15 cellular contexts compared by ENCODE assay signal in the genomic region with DNA sequence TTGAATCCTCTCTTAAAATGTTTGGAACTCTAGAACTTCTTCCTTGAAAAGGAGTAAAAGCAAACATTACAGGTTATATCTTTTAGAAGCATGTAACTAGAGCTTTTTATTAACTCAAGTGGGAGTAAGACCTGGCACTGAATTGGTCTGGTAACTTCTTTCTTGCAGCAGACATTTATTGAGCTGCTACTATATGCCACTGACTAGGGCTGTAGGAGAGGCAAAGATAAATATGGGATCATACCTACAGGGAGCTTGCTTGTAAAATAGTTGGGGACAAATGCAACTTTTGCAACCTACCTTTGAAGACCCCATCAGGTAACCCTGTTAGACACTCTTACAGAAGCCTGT.
A peak's percentile ranks its signal among the peaks of the same experiment; 100 is the strongest.
DNase-seq lines count a peak whose midpoint lies in the region; ATAC-seq and TF ChIP-seq lines count a peak whose summit lies in the region.
"Had no signal": no experiment of that assay in that cellular context is flagged by ENCODE, and none has a peak within 500 bp of the region (broad histone marks: within the 10 kb centered on the region; RNA-seq: fewer than 3 reads in every experiment).

No MANE protein-coding gene starts in this region.

- H3K4me3 Mint-ChIP-seq in immature natural killer cell: peak overlapping the region in 4 of 5 donors; percentile 62 to 79 (median 70)
- H3K4me3 Mint-ChIP-seq: activated naive CD4-positive, alpha-beta T cell treated with anti-CD3 and anti-CD28 coated beads, Interleukin-2, amount 50 U/mL, for 24 hours; CD4-positive, CD25-positive, alpha-beta regulatory T cell had no signal

- H3K27me3 ChIP-seq in skeletal muscle satellite cell (ENCODE audit: control insufficient read depth, insufficient read depth, low read length) (no peaks in the 10 kb centered on the region), esophagus squamous epithelium (no peaks in the 10 kb centered on the region)

- H3K4me3 ChIP-seq in skeletal muscle satellite cell (ENCODE audit: low read length): peak overlapping the region; percentile 40
- peak overlapping the region in 2 of 4 donors; percentile 13 to 50 for H3K4me3 ChIP-seq in esophagus squamous epithelium
- H3K4me3 ChIP-seq: skin epidermis had no signal

- no peaks in the 10 kb centered on the region for H3K36me3 Mint-ChIP-seq in immature natural killer cell
- H3K36me3 Mint-ChIP-seq: activated naive CD4-positive, alpha-beta T cell treated with anti-CD3 and anti-CD28 coated beads, Interleukin-2, amount 50 U/mL, for 24 hours; CD4-positive, CD25-positive, alpha-beta regulatory T cell had no signal

- peak overlapping the region; percentile 73 for H3K4me2 ChIP-seq in skeletal muscle satellite cell (ENCODE audit: low read length)

- H3K36me3 ChIP-seq in skeletal muscle satellite cell (ENCODE audit: insufficient read depth, low read length) (no peaks in the 10 kb centered on the region), esophagus squamous epithelium (no peaks in the 10 kb centered on the region)

- peaks cover 4 to 7% of the 10 kb centered on the region in 2 donors for H3K4me1 Mint-ChIP-seq in immature natural killer cell
- H3K4me1 Mint-ChIP-seq: activated naive CD4-positive, alpha-beta T cell treated with anti-CD3 and anti-CD28 coated beads, Interleukin-2, amount 50 U/mL, for 24 hours had no signal

- H3K9me3 ChIP-seq in skeletal muscle satellite cell (replicated peaks; ENCODE audit: low read length) (no peaks in the 10 kb centered on the region), esophagus squamous epithelium (no peaks in the 10 kb centered on the region)

- TF ChIP-seq CTCF in esophagus squamous epithelium (IDR thresholded peaks at IDR 0.05): no peak

- H3K27ac ChIP-seq in esophagus squamous epithelium: peak overlapping the region in 2 of 4 donors; percentile 35 to 52

- peaks cover 10% of the 10 kb centered on the region for H3K4me1 ChIP-seq in skeletal muscle satellite cell (ENCODE audit: control insufficient read depth, insufficient read depth, low read length)
- H3K4me1 ChIP-seq in esophagus squamous epithelium: peaks cover 0 to 8% (median 0%) of the 10 kb centered on the region in 3 donors

- TF ChIP-seq POLR2A in esophagus squamous epithelium (IDR thresholded peaks at IDR 0.05): no peak

- no peaks in the 10 kb centered on the region for H3K9me3 Mint-ChIP-seq in immature natural killer cell
- H3K9me3 Mint-ChIP-seq: activated naive CD4-positive, alpha-beta T cell treated with anti-CD3 and anti-CD28 coated beads, Interleukin-2, amount 50 U/mL, for 24 hours had no signal

- peak overlapping the region in 3 of 6 donors; percentile 10 to 48 (median 21) for H3K27ac Mint-ChIP-seq in immature natural killer cell
- H3K27ac Mint-ChIP-seq: activated naive CD4-positive, alpha-beta T cell treated with anti-CD3 and anti-CD28 coated beads, Interleukin-2, amount 50 U/mL, for 24 hours; CD4-positive, CD25-positive, alpha-beta regulatory T cell had no signal

- peaks cover 3 to 8% (median 7%) of the 10 kb centered on the region in 3 donors for H3K27me3 Mint-ChIP-seq in immature natural killer cell (ENCODE audit: low read depth in 3 of 3)

- peak overlapping the region; percentile 49 for H3K9ac ChIP-seq in skeletal muscle satellite cell (ENCODE audit: low read depth, low read length)

- intact Hi-C loops in esophagus squamous epithelium (cut with DNase I): no loop called here

- DNase-seq in immature natural killer cell (no peak), esophagus squamous epithelium (lab: John Stamatoyannopoulos, UW) (no peak), GOT3 (lab: John Stamatoyannopoulos, UW) (no peak)
- DNase-seq: activated CD8-positive, alpha-beta memory T cell treated with anti-CD3 and anti-CD28 coated beads, Interleukin-2, amount 50 U/mL, for 4 hours; CD4-positive, CD25-positive, alpha-beta regulatory T cell; Kasumi-1; NCI-H1436; NCI-H226 had no signal

- ATAC-seq in GM18867 (IDR thresholded peaks at IDR 0.05; ENCODE audit: unreplicated experiment): peak; percentile 10
- ATAC-seq in SK-N-SH treated with all-trans-retinoic acid at 6 μM for 48 hours: peak; percentile 65
- ATAC-seq in GM18868 (IDR thresholded peaks at IDR 0.05; ENCODE audit: unreplicated experiment): no peak
- no peak for ATAC-seq in GM18511 (IDR thresholded peaks at IDR 0.05; ENCODE audit: unreplicated experiment)

TF ChIP-seq in SK-N-SH treated with all-trans-retinoic acid at 6 μM for 48 hours, 23 proteins besides CTCF, POLR2A, EP300 and RAD21:
- TF ChIP-seq ZFP3 (CRISPR knock-in tag; IDR thresholded peaks at IDR 0.05): no peak
- TF ChIP-seq, protein P1, sequence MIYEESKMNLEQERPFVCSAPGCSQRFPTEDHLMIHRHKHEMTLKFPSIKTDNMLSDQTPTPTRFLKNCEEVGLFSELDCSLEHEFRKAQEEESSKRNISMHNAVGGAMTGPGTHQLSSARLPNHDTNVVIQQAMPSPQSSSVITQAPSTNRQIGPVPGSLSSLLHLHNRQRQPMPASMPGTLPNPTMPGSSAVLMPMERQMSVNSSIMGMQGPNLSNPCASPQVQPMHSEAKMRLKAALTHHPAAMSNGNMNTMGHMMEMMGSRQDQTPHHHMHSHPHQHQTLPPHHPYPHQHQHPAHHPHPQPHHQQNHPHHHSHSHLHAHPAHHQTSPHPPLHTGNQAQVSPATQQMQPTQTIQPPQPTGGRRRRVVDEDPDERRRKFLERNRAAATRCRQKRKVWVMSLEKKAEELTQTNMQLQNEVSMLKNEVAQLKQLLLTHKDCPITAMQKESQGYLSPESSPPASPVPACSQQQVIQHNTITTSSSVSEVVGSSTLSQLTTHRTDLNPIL (CRISPR knock-in tag; IDR thresholded peaks at IDR 0.05; ENCODE audit: low read depth): no peak
- no peak for TF ChIP-seq ARNTL (CRISPR knock-in tag; IDR thresholded peaks at IDR 0.05; ENCODE audit: borderline replicate concordance, low read depth)
- no peak for TF ChIP-seq ZNF70 (CRISPR knock-in tag; IDR thresholded peaks at IDR 0.05)
- TF ChIP-seq GLIS3 (CRISPR knock-in tag; IDR thresholded peaks at IDR 0.05): no peak
- TF ChIP-seq BACH2 (CRISPR knock-in tag; IDR thresholded peaks at IDR 0.05; ENCODE audit: borderline replicate concordance): no peak
- TF ChIP-seq OSR1 (CRISPR knock-in tag; IDR thresholded peaks at IDR 0.05): no peak
- no peak for TF ChIP-seq TCF4 (CRISPR knock-in tag; IDR thresholded peaks at IDR 0.05; ENCODE audit: borderline replicate concordance)
- TF ChIP-seq, protein P2, sequence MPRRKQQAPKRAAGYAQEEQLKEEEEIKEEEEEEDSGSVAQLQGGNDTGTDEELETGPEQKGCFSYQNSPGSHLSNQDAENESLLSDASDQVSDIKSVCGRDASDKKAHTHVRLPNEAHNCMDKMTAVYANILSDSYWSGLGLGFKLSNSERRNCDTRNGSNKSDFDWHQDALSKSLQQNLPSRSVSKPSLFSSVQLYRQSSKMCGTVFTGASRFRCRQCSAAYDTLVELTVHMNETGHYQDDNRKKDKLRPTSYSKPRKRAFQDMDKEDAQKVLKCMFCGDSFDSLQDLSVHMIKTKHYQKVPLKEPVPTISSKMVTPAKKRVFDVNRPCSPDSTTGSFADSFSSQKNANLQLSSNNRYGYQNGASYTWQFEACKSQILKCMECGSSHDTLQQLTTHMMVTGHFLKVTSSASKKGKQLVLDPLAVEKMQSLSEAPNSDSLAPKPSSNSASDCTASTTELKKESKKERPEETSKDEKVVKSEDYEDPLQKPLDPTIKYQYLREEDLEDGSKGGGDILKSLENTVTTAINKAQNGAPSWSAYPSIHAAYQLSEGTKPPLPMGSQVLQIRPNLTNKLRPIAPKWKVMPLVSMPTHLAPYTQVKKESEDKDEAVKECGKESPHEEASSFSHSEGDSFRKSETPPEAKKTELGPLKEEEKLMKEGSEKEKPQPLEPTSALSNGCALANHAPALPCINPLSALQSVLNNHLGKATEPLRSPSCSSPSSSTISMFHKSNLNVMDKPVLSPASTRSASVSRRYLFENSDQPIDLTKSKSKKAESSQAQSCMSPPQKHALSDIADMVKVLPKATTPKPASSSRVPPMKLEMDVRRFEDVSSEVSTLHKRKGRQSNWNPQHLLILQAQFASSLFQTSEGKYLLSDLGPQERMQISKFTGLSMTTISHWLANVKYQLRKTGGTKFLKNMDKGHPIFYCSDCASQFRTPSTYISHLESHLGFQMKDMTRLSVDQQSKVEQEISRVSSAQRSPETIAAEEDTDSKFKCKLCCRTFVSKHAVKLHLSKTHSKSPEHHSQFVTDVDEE (CRISPR knock-in tag; IDR thresholded peaks at IDR 0.05): no peak
- no peak for TF ChIP-seq CSDC2 (CRISPR knock-in tag; IDR thresholded peaks at IDR 0.05)
- no peak for TF ChIP-seq SNAI2 (CRISPR knock-in tag; IDR thresholded peaks at IDR 0.05)
- TF ChIP-seq, protein P3, sequence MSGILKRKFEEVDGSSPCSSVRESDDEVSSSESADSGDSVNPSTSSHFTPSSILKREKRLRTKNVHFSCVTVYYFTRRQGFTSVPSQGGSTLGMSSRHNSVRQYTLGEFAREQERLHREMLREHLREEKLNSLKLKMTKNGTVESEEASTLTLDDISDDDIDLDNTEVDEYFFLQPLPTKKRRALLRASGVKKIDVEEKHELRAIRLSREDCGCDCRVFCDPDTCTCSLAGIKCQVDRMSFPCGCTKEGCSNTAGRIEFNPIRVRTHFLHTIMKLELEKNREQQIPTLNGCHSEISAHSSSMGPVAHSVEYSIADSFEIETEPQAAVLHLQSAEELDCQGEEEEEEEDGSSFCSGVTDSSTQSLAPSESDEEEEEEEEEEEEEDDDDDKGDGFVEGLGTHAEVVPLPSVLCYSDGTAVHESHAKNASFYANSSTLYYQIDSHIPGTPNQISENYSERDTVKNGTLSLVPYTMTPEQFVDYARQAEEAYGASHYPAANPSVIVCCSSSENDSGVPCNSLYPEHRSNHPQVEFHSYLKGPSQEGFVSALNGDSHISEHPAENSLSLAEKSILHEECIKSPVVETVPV (CRISPR knock-in tag; IDR thresholded peaks at IDR 0.05): no peak
- TF ChIP-seq ZNF565 (CRISPR knock-in tag; conservative IDR thresholded peaks at IDR 0.05; ENCODE audit: low read depth): no peak

Comparison
In these comparisons a context has a peak if more than half of its experiments do, and no peak if none do; other contexts are left out.
1. ATAC-seq: peak in GM18867 (single experiment) and SK-N-SH treated with all-trans-retinoic acid at 6 μM for 48 hours (single experiment); none in GM18868 (single experiment) and GM18511 (single experiment).